ENCODE assay signal across 6 cellular contexts in the genomic region with DNA sequence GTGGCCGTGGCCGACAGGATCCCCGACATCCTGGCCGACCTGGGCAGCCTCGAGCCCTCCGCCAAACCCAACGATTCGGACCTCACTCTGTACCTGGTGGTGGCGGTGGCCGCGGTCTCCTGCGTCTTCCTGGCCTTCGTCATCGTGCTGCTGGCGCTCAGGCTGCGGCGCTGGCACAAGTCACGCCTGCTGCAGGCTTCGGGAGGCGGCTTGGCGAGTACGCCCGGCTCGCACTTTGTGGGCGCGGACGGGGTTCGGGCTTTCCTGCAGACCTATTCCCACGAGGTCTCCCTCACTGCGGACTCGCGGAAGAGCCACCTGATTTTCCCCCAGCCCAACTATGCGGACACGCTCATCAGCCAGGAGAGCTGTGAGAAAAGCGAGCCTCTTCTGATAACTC. TPM values are rescaled to one million over a fixed set of nuclear protein-coding genes. Genes with fewer than 3 reads are reported as not detected.
"Had no signal": no experiment of that assay in that cellular context is flagged by ENCODE, and none has a peak within 500 bp of the region (broad histone marks: within the 10 kb centered on the region; RNA-seq: fewer than 3 reads in every experiment).

No MANE protein-coding gene starts in this region.

RNA-seq across cellular contexts. Expression of a gene that starts 2.4 kb away (rescaled TPM):
- total RNA-seq: activated naive CD4-positive, alpha-beta T cell treated with anti-CD3 and anti-CD28 coated beads for 36 hours; activated naive CD4-positive, alpha-beta T cell treated with anti-CD3 and anti-CD28 coated beads, Interleukin-2, amount 50 U/mL, for 72 hours; activated naive CD8-positive, alpha-beta T cell treated with anti-CD3 and anti-CD28 coated beads for 36 hours; activated T-cell treated with anti-CD3 and anti-CD28 coated beads, Interleukin-2, amount 50 U/mL, for 4 hours had no signal

RNA-seq across cellular contexts. Expression of a gene that starts 3.9 kb away (rescaled TPM):
- total RNA-seq: activated naive CD4-positive, alpha-beta T cell treated with anti-CD3 and anti-CD28 coated beads for 36 hours; activated naive CD4-positive, alpha-beta T cell treated with anti-CD3 and anti-CD28 coated beads, Interleukin-2, amount 50 U/mL, for 72 hours; activated naive CD8-positive, alpha-beta T cell treated with anti-CD3 and anti-CD28 coated beads for 36 hours; activated naive CD8-positive, alpha-beta T cell treated with anti-CD3 and anti-CD28 coated beads, Interleukin-2, amount 10 ng/mL, durations not matched to agents 7 days and 5 days; activated T-helper 17 cell treated with anti-CD3 and anti-CD28 coated beads, Interleukin-2, amount 50 U/mL, for 72 hours had no signal

RNA-seq across cellular contexts. Expression of a gene that starts 7.5 kb away (rescaled TPM):
- total RNA-seq: activated naive CD4-positive, alpha-beta T cell treated with anti-CD3 and anti-CD28 coated beads for 36 hours; activated naive CD4-positive, alpha-beta T cell treated with anti-CD3 and anti-CD28 coated beads, Interleukin-2, amount 50 U/mL, for 72 hours; activated naive CD8-positive, alpha-beta T cell treated with anti-CD3 and anti-CD28 coated beads for 36 hours; activated T-helper 17 cell treated with anti-CD3 and anti-CD28 coated beads, Interleukin-2, amount 50 U/mL, for 72 hours had no signal

RNA-seq across cellular contexts. Expression of a gene that starts 8.8 kb away (rescaled TPM):
- total RNA-seq: activated naive CD4-positive, alpha-beta T cell treated with anti-CD3 and anti-CD28 coated beads for 36 hours; activated naive CD4-positive, alpha-beta T cell treated with anti-CD3 and anti-CD28 coated beads, Interleukin-2, amount 50 U/mL, for 72 hours had no signal

RNA-seq across cellular contexts. Expression of a gene that starts 13.8 kb away (rescaled TPM):
- total RNA-seq: activated naive CD4-positive, alpha-beta T cell treated with anti-CD3 and anti-CD28 coated beads for 36 hours had no signal
